1 cellular context compared by ENCODE assay signal in genomic region chr6:158072083-158072721, GRCh38.
TF ChIP-seq lines count a peak whose summit lies in the region.

No MANE protein-coding gene starts in this region.

TF ChIP-seq in HepG2, 621 proteins besides CTCF, POLR2A, EP300 and RAD21 (continued from another document and continues in another):
- TF ChIP-seq ZFP62 (CRISPR knock-in tag; IDR thresholded peaks at IDR 0.05) (no peak), ZNF878 (CRISPR knock-in tag; IDR thresholded peaks at IDR 0.05) (peak; percentile 48; the same call in 1 of the 2 replicates), RFX5 (IDR thresholded peaks at IDR 0.05; ENCODE audit: low read depth, low read length) (no peak), ZNF83 (CRISPR knock-in tag; IDR thresholded peaks at IDR 0.05; ENCODE audit: borderline replicate concordance) (no peak), ZNF362 (CRISPR knock-in tag; IDR thresholded peaks at IDR 0.05; ENCODE audit: borderline replicate concordance) (peak; percentile 28; the same call in 1 of the 2 replicates), NFAT5 (CRISPR knock-in tag; IDR thresholded peaks at IDR 0.05) (no peak), HNF1A (IDR thresholded peaks at IDR 0.05; ENCODE audit: low read depth) (no peak), HNF1A (CRISPR knock-in tag; IDR thresholded peaks at IDR 0.05; ENCODE audit: borderline replicate concordance) (peak; percentile 30; the same call in 1 of the 2 replicates), HNF4A (CRISPR knock-in tag; IDR thresholded peaks at IDR 0.05) (peak; percentile 29; the same call in 1 of the 2 replicates), TOPORS (CRISPR knock-in tag; IDR thresholded peaks at IDR 0.05) (peak; percentile 83; the same call in 1 of the 2 replicates), ADNP (CRISPR knock-in tag; IDR thresholded peaks at IDR 0.05) (no peak), BRCA1 (CRISPR knock-in tag; IDR thresholded peaks at IDR 0.05) (no peak), HNRNPLL (IDR thresholded peaks at IDR 0.05; ENCODE audit: low read depth, low read length, poor library complexity, severe bottlenecking) (no peak), ZNF10 (CRISPR knock-in tag; IDR thresholded peaks at IDR 0.05; ENCODE audit: borderline replicate concordance, low read depth) (no peak), SUZ12 (IDR thresholded peaks at IDR 0.05; ENCODE audit: low read depth, low read length) (no peak), ZNF382 (CRISPR knock-in tag; IDR thresholded peaks at IDR 0.05; ENCODE audit: borderline replicate concordance) (no peak), STAG1 (CRISPR knock-in tag; IDR thresholded peaks at IDR 0.05) (peak; percentile 98), ZNF136 (CRISPR knock-in tag; IDR thresholded peaks at IDR 0.05; ENCODE audit: low read depth) (no peak), ZNF12 (CRISPR knock-in tag; IDR thresholded peaks at IDR 0.05) (no peak), NCOA2 (CRISPR knock-in tag; IDR thresholded peaks at IDR 0.05) (no peak), TARDBP (CRISPR knock-in tag; IDR thresholded peaks at IDR 0.05) (peak; percentile 68), THYN1 (CRISPR knock-in tag; IDR thresholded peaks at IDR 0.05; ENCODE audit: borderline replicate concordance, low read depth) (no peak), ZNF331 (CRISPR knock-in tag; IDR thresholded peaks at IDR 0.05) (no peak), ZFP1 (CRISPR knock-in tag; IDR thresholded peaks at IDR 0.05) (no peak), ZNF276 (CRISPR knock-in tag; IDR thresholded peaks at IDR 0.05; ENCODE audit: low read depth) (0 out of 2 replicates have a peak, but pooled peaks have one; percentile 48), SP140L (CRISPR knock-in tag; IDR thresholded peaks at IDR 0.05; ENCODE audit: borderline replicate concordance) (no peak), SYNCRIP (IDR thresholded peaks at IDR 0.05; ENCODE audit: insufficient read depth, low read depth, low read length) (no peak), JARID2 (CRISPR knock-in tag; IDR thresholded peaks at IDR 0.05; ENCODE audit: insufficient replicate concordance) (no peak), ZNF367 (CRISPR knock-in tag; IDR thresholded peaks at IDR 0.05; ENCODE audit: borderline replicate concordance) (no peak), ZNF264 (CRISPR knock-in tag; IDR thresholded peaks at IDR 0.05) (no peak; the same call in 1 of the 2 replicates), KDM5A (IDR thresholded peaks at IDR 0.05; ENCODE audit: borderline replicate concordance, low read length) (no peak), ZNF816 (CRISPR knock-in tag; IDR thresholded peaks at IDR 0.05; ENCODE audit: borderline replicate concordance) (no peak), ZNF430 (CRISPR knock-in tag; IDR thresholded peaks at IDR 0.05) (no peak), ZFY (CRISPR knock-in tag; IDR thresholded peaks at IDR 0.05) (no peak), ATM (IDR thresholded peaks at IDR 0.05; ENCODE audit: borderline replicate concordance) (no peak)
- TF ChIP-seq, protein P1, sequence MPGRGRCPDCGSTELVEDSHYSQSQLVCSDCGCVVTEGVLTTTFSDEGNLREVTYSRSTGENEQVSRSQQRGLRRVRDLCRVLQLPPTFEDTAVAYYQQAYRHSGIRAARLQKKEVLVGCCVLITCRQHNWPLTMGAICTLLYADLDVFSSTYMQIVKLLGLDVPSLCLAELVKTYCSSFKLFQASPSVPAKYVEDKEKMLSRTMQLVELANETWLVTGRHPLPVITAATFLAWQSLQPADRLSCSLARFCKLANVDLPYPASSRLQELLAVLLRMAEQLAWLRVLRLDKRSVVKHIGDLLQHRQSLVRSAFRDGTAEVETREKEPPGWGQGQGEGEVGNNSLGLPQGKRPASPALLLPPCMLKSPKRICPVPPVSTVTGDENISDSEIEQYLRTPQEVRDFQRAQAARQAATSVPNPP (CRISPR knock-in tag; IDR thresholded peaks at IDR 0.05): no peak; the same call in 1 of the 2 replicates
- TF ChIP-seq, protein P2, sequence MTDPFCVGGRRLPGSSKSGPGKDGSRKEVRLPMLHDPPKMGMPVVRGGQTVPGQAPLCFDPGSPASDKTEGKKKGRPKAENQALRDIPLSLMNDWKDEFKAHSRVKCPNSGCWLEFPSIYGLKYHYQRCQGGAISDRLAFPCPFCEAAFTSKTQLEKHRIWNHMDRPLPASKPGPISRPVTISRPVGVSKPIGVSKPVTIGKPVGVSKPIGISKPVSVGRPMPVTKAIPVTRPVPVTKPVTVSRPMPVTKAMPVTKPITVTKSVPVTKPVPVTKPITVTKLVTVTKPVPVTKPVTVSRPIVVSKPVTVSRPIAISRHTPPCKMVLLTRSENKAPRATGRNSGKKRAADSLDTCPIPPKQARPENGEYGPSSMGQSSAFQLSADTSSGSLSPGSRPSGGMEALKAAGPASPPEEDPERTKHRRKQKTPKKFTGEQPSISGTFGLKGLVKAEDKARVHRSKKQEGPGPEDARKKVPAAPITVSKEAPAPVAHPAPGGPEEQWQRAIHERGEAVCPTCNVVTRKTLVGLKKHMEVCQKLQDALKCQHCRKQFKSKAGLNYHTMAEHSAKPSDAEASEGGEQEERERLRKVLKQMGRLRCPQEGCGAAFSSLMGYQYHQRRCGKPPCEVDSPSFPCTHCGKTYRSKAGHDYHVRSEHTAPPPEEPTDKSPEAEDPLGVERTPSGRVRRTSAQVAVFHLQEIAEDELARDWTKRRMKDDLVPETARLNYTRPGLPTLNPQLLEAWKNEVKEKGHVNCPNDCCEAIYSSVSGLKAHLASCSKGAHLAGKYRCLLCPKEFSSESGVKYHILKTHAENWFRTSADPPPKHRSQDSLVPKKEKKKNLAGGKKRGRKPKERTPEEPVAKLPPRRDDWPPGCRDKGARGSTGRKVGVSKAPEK (CRISPR knock-in tag; IDR thresholded peaks at IDR 0.05; ENCODE audit: borderline replicate concordance): no peak
- TF ChIP-seq, protein P3, sequence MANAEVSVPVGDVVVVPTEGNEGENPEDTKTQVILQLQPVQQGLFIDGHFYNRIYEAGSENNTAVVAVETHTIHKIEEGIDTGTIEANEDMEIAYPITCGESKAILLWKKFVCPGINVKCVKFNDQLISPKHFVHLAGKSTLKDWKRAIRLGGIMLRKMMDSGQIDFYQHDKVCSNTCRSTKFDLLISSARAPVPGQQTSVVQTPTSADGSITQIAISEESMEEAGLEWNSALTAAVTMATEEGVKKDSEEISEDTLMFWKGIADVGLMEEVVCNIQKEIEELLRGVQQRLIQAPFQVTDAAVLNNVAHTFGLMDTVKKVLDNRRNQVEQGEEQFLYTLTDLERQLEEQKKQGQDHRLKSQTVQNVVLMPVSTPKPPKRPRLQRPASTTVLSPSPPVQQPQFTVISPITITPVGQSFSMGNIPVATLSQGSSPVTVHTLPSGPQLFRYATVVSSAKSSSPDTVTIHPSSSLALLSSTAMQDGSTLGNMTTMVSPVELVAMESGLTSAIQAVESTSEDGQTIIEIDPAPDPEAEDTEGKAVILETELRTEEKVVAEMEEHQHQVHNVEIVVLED (CRISPR knock-in tag; IDR thresholded peaks at IDR 0.05; ENCODE audit: borderline replicate concordance): peak; percentile 36; the same call in 1 of the 2 replicates
- TF ChIP-seq, protein P4, sequence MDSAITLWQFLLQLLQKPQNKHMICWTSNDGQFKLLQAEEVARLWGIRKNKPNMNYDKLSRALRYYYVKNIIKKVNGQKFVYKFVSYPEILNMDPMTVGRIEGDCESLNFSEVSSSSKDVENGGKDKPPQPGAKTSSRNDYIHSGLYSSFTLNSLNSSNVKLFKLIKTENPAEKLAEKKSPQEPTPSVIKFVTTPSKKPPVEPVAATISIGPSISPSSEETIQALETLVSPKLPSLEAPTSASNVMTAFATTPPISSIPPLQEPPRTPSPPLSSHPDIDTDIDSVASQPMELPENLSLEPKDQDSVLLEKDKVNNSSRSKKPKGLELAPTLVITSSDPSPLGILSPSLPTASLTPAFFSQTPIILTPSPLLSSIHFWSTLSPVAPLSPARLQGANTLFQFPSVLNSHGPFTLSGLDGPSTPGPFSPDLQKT (CRISPR knock-in tag; IDR thresholded peaks at IDR 0.05; ENCODE audit: borderline replicate concordance): no peak
- TF ChIP-seq, protein P5, sequence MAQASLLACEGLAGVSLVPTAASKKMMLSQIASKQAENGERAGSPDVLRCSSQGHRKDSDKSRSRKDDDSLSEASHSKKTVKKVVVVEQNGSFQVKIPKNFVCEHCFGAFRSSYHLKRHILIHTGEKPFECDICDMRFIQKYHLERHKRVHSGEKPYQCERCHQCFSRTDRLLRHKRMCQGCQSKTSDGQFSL (CRISPR knock-in tag; IDR thresholded peaks at IDR 0.05): no peak
